1 cellular context compared by ENCODE assay signal in genomic region chr21:42878993-42879787, GRCh38.
TF ChIP-seq lines count a peak whose summit lies in the region.

TSS of gene WDR4 (minus strand) at chr21:42879539. CDS start at chr21:42879495, 44 bp downstream.

TF ChIP-seq in GM12878, 131 proteins besides CTCF, POLR2A, EP300 and RAD21 (continued from another document and continues in another):
- no peak for TF ChIP-seq IRF3 (IDR thresholded peaks at IDR 0.05)
- TF ChIP-seq PML (IDR thresholded peaks at IDR 0.05; ENCODE audit: low read length), result peak; percentile 88
- no peak for TF ChIP-seq ZNF384 (IDR thresholded peaks at IDR 0.05; ENCODE audit: borderline replicate concordance, low read depth, low read length)
- peak; percentile 57; the same call in 1 of the 2 replicates for TF ChIP-seq PAX5 (IDR thresholded peaks at IDR 0.05; ENCODE audit: borderline replicate concordance, low read depth, low read length)
- peak; percentile 98 for TF ChIP-seq MYC (IDR thresholded peaks at IDR 0.05; ENCODE audit: insufficient read depth, insufficient read length, insufficient replicate concordance, low read length, severe bottlenecking)
- TF ChIP-seq PKNOX1 (IDR thresholded peaks at IDR 0.05), result 0 out of 2 replicates have a peak, but pooled peaks have one; percentile 16
- TF ChIP-seq BHLHE40 (IDR thresholded peaks at IDR 0.05; ENCODE audit: borderline replicate concordance in 1 of 2, low read depth in 2 of 2, low read length in 1 of 2), result peak; percentile 79 to 93
- TF ChIP-seq NKRF (conservative IDR thresholded peaks at IDR 0.05), result peak; percentile 98
- no peak for TF ChIP-seq WRNIP1 (IDR thresholded peaks at IDR 0.05; ENCODE audit: borderline replicate concordance, low read depth, low read length)
- TF ChIP-seq RAD51 (IDR thresholded peaks at IDR 0.05), result peak; percentile 86
- TF ChIP-seq E2F8 (IDR thresholded peaks at IDR 0.05; ENCODE audit: low read depth, partially characterized antibody), result peak; percentile 22
- TF ChIP-seq CREM (IDR thresholded peaks at IDR 0.05; ENCODE audit: low read depth), result peak; percentile 100
- TF ChIP-seq SMC3 (IDR thresholded peaks at IDR 0.05; ENCODE audit: borderline replicate concordance, low read length), result no peak
- TF ChIP-seq ETV6 (conservative IDR thresholded peaks at IDR 0.05 in 1 of 2, IDR thresholded peaks at IDR 0.05 in 1 of 2; ENCODE audit: borderline replicate concordance in 1 of 2, low read depth in 1 of 2), result no peak
- 0 out of 2 replicates have a peak, but pooled peaks have one; percentile 29 for TF ChIP-seq STAT1 (conservative IDR thresholded peaks at IDR 0.05)
- TF ChIP-seq SUZ12 (IDR thresholded peaks at IDR 0.05; ENCODE audit: unreplicated experiment), result no peak
- peak; percentile 86 for TF ChIP-seq HCFC1 (IDR thresholded peaks at IDR 0.05; ENCODE audit: low read length)
- peak; percentile 100 for TF ChIP-seq MXI1 (IDR thresholded peaks at IDR 0.05; ENCODE audit: low read depth, low read length)
- 0 out of 2 replicates have a peak, but pooled peaks have one; percentile 37 for TF ChIP-seq ASH2L (IDR thresholded peaks at IDR 0.05; ENCODE audit: borderline replicate concordance, low read depth)
- TF ChIP-seq SIN3A (IDR thresholded peaks at IDR 0.05; ENCODE audit: low read depth, low read length), result peak; percentile 98
- TF ChIP-seq POLR2AphosphoS2 (IDR thresholded peaks at IDR 0.05; ENCODE audit: low read depth, low read length), result peak; percentile 92
- no peak for TF ChIP-seq NR2C2 (IDR thresholded peaks at IDR 0.05; ENCODE audit: borderline replicate concordance, control insufficient read depth, insufficient read length, low read depth)
- TF ChIP-seq PRDM15 (CRISPR knock-in tag; IDR thresholded peaks at IDR 0.05), result no peak
- peak; percentile 85 for TF ChIP-seq DPF2 (IDR thresholded peaks at IDR 0.05)
- 0 out of 2 replicates have a peak, but pooled peaks have one; percentile 15 for TF ChIP-seq E2F4 (IDR thresholded peaks at IDR 0.05; ENCODE audit: low read depth, low read length)
- TF ChIP-seq RUNX3 (IDR thresholded peaks at IDR 0.05; ENCODE audit: low read length), result peak; percentile 45; the same call in 1 of the 2 replicates
- peak; percentile 48; the same call in 1 of the 2 replicates for TF ChIP-seq GABPA (IDR thresholded peaks at IDR 0.05; ENCODE audit: low read depth)
- TF ChIP-seq SKIL (IDR thresholded peaks at IDR 0.05; ENCODE audit: low read depth, poor library complexity, severe bottlenecking), result no peak
- 0 out of 2 replicates have a peak, but pooled peaks have one; percentile 9 for TF ChIP-seq IRF5 (IDR thresholded peaks at IDR 0.05; ENCODE audit: borderline replicate concordance)
- TF ChIP-seq RELB (IDR thresholded peaks at IDR 0.05; ENCODE audit: low read depth), result peak; percentile 92
- TF ChIP-seq KLF5 (IDR thresholded peaks at IDR 0.05; ENCODE audit: partially characterized antibody), result peak; percentile 98
- no peak for TF ChIP-seq ZNF24 (IDR thresholded peaks at IDR 0.05)
- TF ChIP-seq CBX3 (IDR thresholded peaks at IDR 0.05; ENCODE audit: borderline replicate concordance, low read depth), result no peak
- peak; percentile 95 for TF ChIP-seq RB1 (IDR thresholded peaks at IDR 0.05; ENCODE audit: borderline replicate concordance)
- TF ChIP-seq ZNF687 (IDR thresholded peaks at IDR 0.05), result peak; percentile 74; the same call in 1 of the 2 replicates
